Comparison of ENCODE assay signal across 1 cellular context in the genomic region with DNA sequence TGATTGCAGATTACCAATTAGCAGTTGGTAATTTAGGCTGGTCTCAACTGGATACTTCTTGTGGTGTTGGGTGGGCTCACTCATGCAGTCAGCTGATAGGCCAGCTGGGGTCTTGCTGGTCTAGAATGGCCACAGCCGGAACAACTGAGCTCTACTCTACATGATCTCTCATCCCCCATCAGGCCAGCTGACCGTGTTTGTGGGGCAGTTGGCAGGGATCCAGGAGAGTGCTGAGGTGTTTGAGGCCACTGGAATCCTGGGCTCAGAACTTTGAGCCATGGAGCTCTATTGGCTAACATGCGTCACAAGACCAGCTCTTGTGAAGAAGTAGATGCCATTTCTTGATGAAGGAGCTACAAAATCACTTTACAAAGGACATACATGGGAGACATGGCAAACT.
TF ChIP-seq lines count a peak whose summit lies in the region.

No MANE protein-coding gene starts in this region.

TF ChIP-seq in HepG2, 621 proteins besides CTCF, POLR2A, EP300 and RAD21 (continued from another document):
- TF ChIP-seq, protein P1, sequence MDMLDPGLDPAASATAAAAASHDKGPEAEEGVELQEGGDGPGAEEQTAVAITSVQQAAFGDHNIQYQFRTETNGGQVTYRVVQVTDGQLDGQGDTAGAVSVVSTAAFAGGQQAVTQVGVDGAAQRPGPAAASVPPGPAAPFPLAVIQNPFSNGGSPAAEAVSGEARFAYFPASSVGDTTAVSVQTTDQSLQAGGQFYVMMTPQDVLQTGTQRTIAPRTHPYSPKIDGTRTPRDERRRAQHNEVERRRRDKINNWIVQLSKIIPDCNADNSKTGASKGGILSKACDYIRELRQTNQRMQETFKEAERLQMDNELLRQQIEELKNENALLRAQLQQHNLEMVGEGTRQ (IDR thresholded peaks at IDR 0.05; ENCODE audit: low read depth, low read length), result no peak
- TF ChIP-seq, protein P1 (CRISPR knock-in tag; IDR thresholded peaks at IDR 0.05; ENCODE audit: borderline replicate concordance), result peak; percentile 17; the same call in 1 of the 2 replicates
- no peak for TF ChIP-seq NCOR1 (IDR thresholded peaks at IDR 0.05; ENCODE audit: borderline replicate concordance, low read length)
